Comparison of ENCODE assay signal across 22 cellular contexts in genomic region chr18:72986103-72986502, GRCh38.
DNase-seq lines count a peak whose midpoint lies in the region; ATAC-seq, FAIRE-seq and TF ChIP-seq lines count a peak whose summit lies in the region.
"Had no signal": no experiment of that assay in that cellular context is flagged by ENCODE, and none has a peak within 500 bp of the region (broad histone marks: within the 10 kb centered on the region; RNA-seq: fewer than 3 reads in every experiment).

No MANE protein-coding gene starts in this region.

- no peak overlapping the region for H3K27ac Mint-ChIP-seq in natural killer cell
- H3K27ac Mint-ChIP-seq: activated naive CD8-positive, alpha-beta T cell treated with anti-CD3 and anti-CD28 coated beads, Interleukin-2, amount 10 ng/mL, durations not matched to agents 7 days and 5 days; mesothelial cell of epicardium; nephron; stimulated activated naive CD8-positive, alpha-beta T cell treated with anti-CD3 and anti-CD28 coated beads, Interleukin-15, Interleukin-2, amounts not matched to agents 100 ng/mL and 50 ng/mL, for 24 hours had no signal

- H2AFZ ChIP-seq in PC-3 (ENCODE audit: low read length) (no peak overlapping the region), keratinocyte (ENCODE audit: control insufficient read depth, low read length) (no peak overlapping the region)

- H3K36me3 ChIP-seq in PC-3 (ENCODE audit: low read depth, low read length), result no peaks in the 10 kb centered on the region
- H3K36me3 ChIP-seq in keratinocyte (ENCODE audit: control insufficient read depth in 2 of 2, extremely low read depth in 1 of 2, insufficient read depth in 2 of 2, low read length in 2 of 2), result no peaks in the 10 kb centered on the region
- H3K36me3 ChIP-seq in small intestine (ENCODE audit: control insufficient read depth in 2 of 2, insufficient read depth in 2 of 2, low read length in 2 of 2), result no peaks in the 10 kb centered on the region
- H3K36me3 ChIP-seq: brain microvascular endothelial cell had no signal

- H3K4me1 ChIP-seq in PC-3 (ENCODE audit: insufficient read depth, low read length) (peaks cover 13% of the 10 kb centered on the region), keratinocyte (ENCODE audit: control insufficient read depth, extremely low read depth, insufficient read depth, low read length) (peaks cover 5% of the 10 kb centered on the region), small intestine (ENCODE audit: control insufficient read depth in 2 of 2, insufficient read depth in 1 of 2, low read depth in 1 of 2, low read length in 1 of 2) (no peaks in the 10 kb centered on the region)

- BruUV-seq in PC-3 (replicated peaks; lab: Mats Ljungman, UMichigan), result no TSS peak

- dilution Hi-C loops in keratinocyte (cut with MboI; ENCODE audit: extremely low pct_ligation_motif_present, low sequenced_read_pairs), result no loop called here

- FAIRE-seq in keratinocyte (lab: Jason Lieb, UNC) (peak; percentile 9), small intestine (lab: Jason Lieb, UNC) (no peak)
- FAIRE-seq: endothelial cell of umbilical vein, GM18507 had no signal

- no peaks in the 10 kb centered on the region for H3F3A ChIP-seq in PC-3 (ENCODE audit: low read length, unreplicated experiment)

- H3K9ac ChIP-seq in PC-3 (ENCODE audit: low read length) (no peak overlapping the region), keratinocyte (ENCODE audit: control insufficient read depth, extremely low read depth, insufficient read depth, low read length) (no peak overlapping the region)

- TF ChIP-seq CTCF in PC-3 (conservative IDR thresholded peaks at IDR 0.05; ENCODE audit: low read depth, low read length) (no peak), keratinocyte (optimal IDR thresholded peaks at IDR 0.05 in 1 of 3, IDR thresholded peaks at IDR 0.05 in 1 of 3, conservative IDR thresholded peaks at IDR 0.05 in 1 of 3; ENCODE audit: extremely low read depth in 1 of 3, insufficient read depth in 2 of 3, low read length in 3 of 3) (no peak), natural killer cell (IDR thresholded peaks at IDR 0.05) (no peak)

- CTCF ChIA-PET in PC-3 (lab: Charles Lee), result no interaction called here

- H3K9me3 Mint-ChIP-seq in natural killer cell, result peaks cover 8 to 14% of the 10 kb centered on the region in 2 donors

- no peaks in the 10 kb centered on the region for H3K9me1 ChIP-seq in keratinocyte (ENCODE audit: control insufficient read depth, extremely low read depth, insufficient read depth, low read length)

- H3K79me2 ChIP-seq in PC-3 (ENCODE audit: low read length), result no peaks in the 10 kb centered on the region
- H3K79me2 ChIP-seq in keratinocyte (ENCODE audit: control insufficient read depth, insufficient read depth, low read length), result no peaks in the 10 kb centered on the region

- H3K36me3 Mint-ChIP-seq in natural killer cell, result no peaks in the 10 kb centered on the region
- H3K36me3 Mint-ChIP-seq: activated naive CD8-positive, alpha-beta T cell treated with anti-CD3 and anti-CD28 coated beads, Interleukin-2, amount 10 ng/mL, durations not matched to agents 7 days and 5 days had no signal

- H3K4me3 ChIP-seq in PC-3 (ENCODE audit: low read length), result no peak overlapping the region
- H3K4me3 ChIP-seq in keratinocyte (ENCODE audit: control insufficient read depth in 2 of 3, extremely low read depth in 1 of 3, insufficient read depth in 2 of 3, low read depth in 1 of 3, low read length in 3 of 3), result no peak overlapping the region
- no peak overlapping the region for H3K4me3 ChIP-seq in small intestine (ENCODE audit: low read depth in 1 of 2, low read length in 2 of 2)

- ATAC-seq in GM18909 (IDR thresholded peaks at IDR 0.05; ENCODE audit: poor library complexity, unreplicated experiment) (peak; percentile 58), HG02678 (IDR thresholded peaks at IDR 0.05; ENCODE audit: unreplicated experiment) (peak; percentile 29), PC-3 (peak; percentile 99), natural killer cell (no peak)
- ATAC-seq: SK-N-SH treated with all-trans-retinoic acid at 6 μM for 48 hours had no signal

- POLR2A ChIA-PET in PC-3 (lab: Charles Lee; ENCODE audit: unreplicated experiment), result no interaction called here

- H3K9me2 ChIP-seq in PC-3 (replicated peaks; ENCODE audit: low read length), result no peaks in the 10 kb centered on the region

- intact Hi-C loops in PC-3 (cut with micrococcal nuclease) (no loop called here), natural killer cell (cut with micrococcal nuclease) (no loop called here)

- H3K4me2 ChIP-seq in PC-3 (ENCODE audit: low read length), result peak overlapping the region; percentile 4; the same call in 1 of the 2 replicates
- no peak overlapping the region for H3K4me2 ChIP-seq in keratinocyte (ENCODE audit: control insufficient read depth, extremely low read depth, insufficient read depth, low read depth, low read length)

- 83 to 86% (median 83%) methylated on average over 1 of the region's 1 CpG for WGBS in small intestine, 3 donors

- H3K27me3 ChIP-seq in PC-3 (ENCODE audit: low read length), result no peaks in the 10 kb centered on the region
- H3K27me3 ChIP-seq in keratinocyte (ENCODE audit: control insufficient read depth, extremely low read depth, insufficient read depth, low read length), result no peaks in the 10 kb centered on the region
- H3K27me3 ChIP-seq in small intestine (ENCODE audit: control insufficient read depth in 2 of 2, insufficient read depth in 2 of 2, low read length in 2 of 2), result no peaks in the 10 kb centered on the region
- H3K27me3 ChIP-seq: brain microvascular endothelial cell had no signal

- DNase-seq in PC-3 (peak; percentile 81), keratinocyte (ENCODE audit: low read depth, low spot score) (no peak), natural killer cell (no peak), small intestine (no peak), DMS114 treated with DMSO at 0.1 percent for 48 hours (lab: John Stamatoyannopoulos, UW; ENCODE audit: unreplicated experiment) (no peak)
- DNase-seq: activated CD4-positive, alpha-beta T cell treated with anti-CD3 and anti-CD28 coated beads for 4 hours; activated naive CD8-positive, alpha-beta T cell treated with anti-CD3 and anti-CD28 coated beads, Interleukin-2, amount 10 ng/mL, durations not matched to agents 7 days and 5 days; AML-193; brain microvascular endothelial cell; NCI-H1436 treated with DMSO at 0.1 percent for 48 hours; NCI-H2171 treated with DMSO at 0.1 percent for 48 hours; NCI-H748 treated with DMSO at 0.1 percent for 48 hours; posterior cingulate gyrus; trophoblast cell had no signal

- H4K20me1 ChIP-seq in PC-3 (ENCODE audit: low read length), result no peaks in the 10 kb centered on the region
- no peaks in the 10 kb centered on the region for H4K20me1 ChIP-seq in keratinocyte (ENCODE audit: control insufficient read depth, extremely low read depth, insufficient read depth, low read length)

- no peak overlapping the region for H3K4me3 Mint-ChIP-seq in natural killer cell
- H3K4me3 Mint-ChIP-seq: activated naive CD8-positive, alpha-beta T cell treated with anti-CD3 and anti-CD28 coated beads, Interleukin-2, amount 10 ng/mL, durations not matched to agents 7 days and 5 days; mesothelial cell of epicardium; nephron; stimulated activated naive CD8-positive, alpha-beta T cell treated with anti-CD3 and anti-CD28 coated beads, Interleukin-15, Interleukin-2, amounts not matched to agents 100 ng/mL and 50 ng/mL, for 24 hours had no signal

- H3K27ac ChIP-seq in PC-3 (ENCODE audit: low read length) (peak overlapping the region; percentile 74), keratinocyte (ENCODE audit: control insufficient read depth, insufficient read depth, low read length) (no peak overlapping the region), small intestine (ENCODE audit: low read depth in 1 of 2, low read length in 1 of 2) (no peak overlapping the region)
- H3K27ac ChIP-seq: brain microvascular endothelial cell had no signal

- H3K9me3 ChIP-seq in PC-3 (ENCODE audit: low read length) (0 out of 2 replicates have a peak, but pooled peaks cover 3% of the 10 kb centered on the region), keratinocyte (ENCODE audit: control insufficient read depth, low read depth, low read length) (no peaks in the 10 kb centered on the region), small intestine (ENCODE audit: control insufficient read depth, low read depth) (no peaks in the 10 kb centered on the region)

- no peaks in the 10 kb centered on the region for H3K4me1 Mint-ChIP-seq in natural killer cell
- H3K4me1 Mint-ChIP-seq: activated naive CD8-positive, alpha-beta T cell treated with anti-CD3 and anti-CD28 coated beads, Interleukin-2, amount 10 ng/mL, durations not matched to agents 7 days and 5 days; mesothelial cell of epicardium; nephron had no signal

- no peaks in the 10 kb centered on the region for H3K27me3 Mint-ChIP-seq in natural killer cell (ENCODE audit: low read depth in 2 of 2)
- H3K27me3 Mint-ChIP-seq: activated naive CD8-positive, alpha-beta T cell treated with anti-CD3 and anti-CD28 coated beads, Interleukin-2, amount 10 ng/mL, durations not matched to agents 7 days and 5 days; stimulated activated naive CD8-positive, alpha-beta T cell treated with anti-CD3 and anti-CD28 coated beads, Interleukin-15, Interleukin-2, amounts not matched to agents 100 ng/mL and 50 ng/mL, for 24 hours had no signal

Comparison
In these comparisons a context has a peak if more than half of its experiments do, and no peak if none do; other contexts are left out.
1. ATAC-seq: peak in GM18909 (single experiment), HG02678 (single experiment) and PC-3 (single experiment); none in natural killer cell (0 of 3).